ENCODE assay signal across 15 cellular contexts in genomic region chr17:16470302-16470701, GRCh38. TPM values are rescaled to one million over a fixed set of nuclear protein-coding genes. Genes with fewer than 3 reads are reported as not detected.
A peak's percentile ranks its signal among the peaks of the same experiment; 100 is the strongest.
DNase-seq lines count a peak whose midpoint lies in the region; ATAC-seq and TF ChIP-seq lines count a peak whose summit lies in the region.
"Had no signal": no experiment of that assay in that cellular context is flagged by ENCODE, and none has a peak within 500 bp of the region (broad histone marks: within the 10 kb centered on the region; RNA-seq: fewer than 3 reads in every experiment).

No MANE protein-coding gene starts in this region.

- H2AFZ ChIP-seq in OCI-LY3 (ENCODE audit: low read depth, low read length), result no peak overlapping the region
- H2AFZ ChIP-seq in osteoblast (ENCODE audit: low read length), result no peak overlapping the region

- H3K27ac ChIP-seq in OCI-LY3 (ENCODE audit: low read length) (no peak overlapping the region), osteoblast (ENCODE audit: low read depth, low read length) (no peak overlapping the region)
- H3K27ac ChIP-seq: tibial artery had no signal

- H3K4me1 ChIP-seq in OCI-LY3 (ENCODE audit: low read length) (no peaks in the 10 kb centered on the region; the same call in 1 of the 2 replicates), endocrine pancreas (ENCODE audit: control insufficient read depth, insufficient read depth, low read length) (no peaks in the 10 kb centered on the region), osteoblast (ENCODE audit: insufficient read depth, low read length) (no peaks in the 10 kb centered on the region)

- H3K4me2 ChIP-seq in OCI-LY3 (ENCODE audit: low read length) (peak overlapping the region; percentile 7; the same call in 1 of the 2 replicates), osteoblast (ENCODE audit: insufficient read depth, low read length) (no peak overlapping the region)

- no peak for ATAC-seq in stimulated activated naive CD8-positive, alpha-beta T cell treated with anti-CD3 and anti-CD28 coated beads, Interleukin-15, Interleukin-2, amounts not matched to agents 100 U/mL and 50 U/mL, for 24 hours
- ATAC-seq in GM21515 (IDR thresholded peaks at IDR 0.05; ENCODE audit: unreplicated experiment), result no peak

- H3K79me2 ChIP-seq in OCI-LY3 (ENCODE audit: low read length) (no peaks in the 10 kb centered on the region), osteoblast (ENCODE audit: insufficient read depth, low read length) (no peaks in the 10 kb centered on the region)

- H3K27me3 ChIP-seq in OCI-LY3 (ENCODE audit: low read depth, low read length), result no peaks in the 10 kb centered on the region
- H3K27me3 ChIP-seq in endocrine pancreas (ENCODE audit: control insufficient read depth, insufficient read depth, low read length), result no peaks in the 10 kb centered on the region
- no peaks in the 10 kb centered on the region for H3K27me3 ChIP-seq in osteoblast (ENCODE audit: insufficient read depth, low read length)
- H3K27me3 ChIP-seq: tibial artery had no signal

- H3K36me3 ChIP-seq in OCI-LY3 (replicated peaks; ENCODE audit: low read depth, low read length) (no peaks in the 10 kb centered on the region), endocrine pancreas (ENCODE audit: control insufficient read depth, insufficient read depth, low read length) (no peaks in the 10 kb centered on the region), osteoblast (ENCODE audit: insufficient read depth, low read length) (no peaks in the 10 kb centered on the region)
- H3K36me3 ChIP-seq: gastrocnemius medialis, tibial artery had no signal

- DNase-seq in NCI-H1092 treated with DMSO at 0.1 percent for 48 hours (lab: John Stamatoyannopoulos, UW) (peak; percentile 31), osteoblast (ENCODE audit: insufficient read length, low spot score, missing footprints) (peak; percentile 56), DMS114 treated with DMSO at 0.1 percent for 48 hours (lab: John Stamatoyannopoulos, UW; ENCODE audit: unreplicated experiment) (no peak), A172 (ENCODE audit: low spot score) (no peak)
- no peak for DNase-seq in stimulated activated naive CD8-positive, alpha-beta T cell treated with anti-CD3 and anti-CD28 coated beads, Interleukin-15, Interleukin-2, amounts not matched to agents 100 U/mL and 50 U/mL, for 24 hours
- DNase-seq: activated CD8-positive, alpha-beta memory T cell treated with anti-CD3 and anti-CD28 coated beads for 24 hours; activated naive CD4-positive, alpha-beta T cell treated with anti-CD3 and anti-CD28 coated beads, Interleukin-2, amount 10 ng/mL, durations not matched to agents 7 days and 5 days; gastrocnemius medialis; KG1; kidney; NCI-H2081 treated with DMSO at 0.1 percent for 48 hours; tibial artery had no signal

- H4K20me1 ChIP-seq in OCI-LY3 (ENCODE audit: insufficient read depth, low read length), result no peaks in the 10 kb centered on the region
- H4K20me1 ChIP-seq in osteoblast (ENCODE audit: insufficient read depth, low read length), result no peaks in the 10 kb centered on the region

- TF ChIP-seq CTCF in OCI-LY3 (IDR thresholded peaks at IDR 0.05; ENCODE audit: low read depth, low read length) (no peak), osteoblast (IDR thresholded peaks at IDR 0.05; ENCODE audit: extremely low read depth, low read depth, low read length) (no peak)

- H3K9me3 ChIP-seq in OCI-LY3 (ENCODE audit: insufficient read depth, low read length) (no peaks in the 10 kb centered on the region), endocrine pancreas (ENCODE audit: control insufficient read depth, low read length) (no peaks in the 10 kb centered on the region), osteoblast (ENCODE audit: low read depth, low read length) (no peaks in the 10 kb centered on the region)
- H3K9me3 ChIP-seq: gastrocnemius medialis, tibial artery had no signal

- no peak overlapping the region for H3K9ac ChIP-seq in OCI-LY3 (ENCODE audit: low read length)
- H3K9ac ChIP-seq in endocrine pancreas (ENCODE audit: control insufficient read depth, insufficient read depth, low read length), result peak overlapping the region; percentile 19

- H3K4me3 ChIP-seq in OCI-LY3 (ENCODE audit: low read length), result no peak overlapping the region
- no peak overlapping the region for H3K4me3 ChIP-seq in endocrine pancreas (ENCODE audit: control insufficient read depth, insufficient read depth, low read length)
- no peak overlapping the region for H3K4me3 ChIP-seq in osteoblast (ENCODE audit: insufficient read depth, low read length)
- H3K4me3 ChIP-seq: gastrocnemius medialis, tibial artery had no signal

RNA-seq across cellular contexts. Expression of gene LRRC75A, which starts 21.7 kb away (rescaled TPM):
- total RNA-seq in osteoblast, result 0.88 and 1.4 TPM in 2 replicates
- total RNA-seq in A172 (2014; rRNA removed; shearing (Covaris generic)), result 3.4 and 7.4 TPM in 2 replicates

RNA-seq across cellular contexts. Expression of gene TRPV2, which starts 54.9 kb away (rescaled TPM):
- total RNA-seq in osteoblast, result 62.5 and 71.3 TPM in 2 replicates
- total RNA-seq in A172 (2014; rRNA removed; shearing (Covaris generic)), result 0.38 TPM in 1 of 2 replicates, not detected in the other

Comparison
In these comparisons a context has a peak if more than half of its experiments do, and no peak if none do; other contexts are left out.
1. DNase-seq: peak in NCI-H1092 treated with DMSO at 0.1 percent for 48 hours (single experiment) and osteoblast (single experiment); none in DMS114 treated with DMSO at 0.1 percent for 48 hours (single experiment), stimulated activated naive CD8-positive, alpha-beta T cell treated with anti-CD3 and anti-CD28 coated beads, Interleukin-15, Interleukin-2, amounts not matched to agents 100 U/mL and 50 U/mL, for 24 hours (single experiment) and A172 (single experiment).
2. RNA of gene TRPV2, which starts 54.9 kb away (total RNA-seq): 62.5 to 71.3 TPM in osteoblast; 0.38 TPM in A172; every median in the first group is over 10 times any median in the second.